Comparison of ENCODE assay signal across 8 cellular contexts in genomic region chr15:82749951-82750830, GRCh38. TPM values are rescaled to one million over a fixed set of nuclear protein-coding genes. Genes with fewer than 3 reads are reported as not detected.
DNase-seq lines count a peak whose midpoint lies in the region; ATAC-seq and TF ChIP-seq lines count a peak whose summit lies in the region.

No MANE protein-coding gene starts in this region.

- H3K36me3 ChIP-seq in mucosa of descending colon (ENCODE audit: low read depth), result no peaks in the 10 kb centered on the region

- H3K36me3 Mint-ChIP-seq in IgD-negative memory B cell, result peaks cover 5% of the 10 kb centered on the region

- peak overlapping the region; percentile 89 to 100 (median 98) for H3K4me3 Mint-ChIP-seq in IgD-negative memory B cell

- H3K4me1 ChIP-seq in mucosa of descending colon (ENCODE audit: low read depth), result peaks cover 11% of the 10 kb centered on the region

- ATAC-seq in GM21529 (IDR thresholded peaks at IDR 0.05; ENCODE audit: unreplicated experiment), result peak; percentile 93
- ATAC-seq in mucosa of descending colon, result peak; percentile 99

- intact Hi-C loops in mucosa of descending colon (cut with DNase I, micrococcal nuclease), result no loop called here

- DNase-seq in DMS114 treated with DMSO at 0.1 percent for 48 hours (lab: John Stamatoyannopoulos, UW; ENCODE audit: unreplicated experiment) (peak; percentile 96), OCI-M1 (lab: John Stamatoyannopoulos, UW) (peak; percentile 96), activated T-cell treated with anti-CD3 and anti-CD28 coated beads for 48 hours (ENCODE audit: low read depth) (peak; percentile 83), epithelial cell of prostate (ENCODE audit: low read depth, low spot score) (peak; percentile 62), mucosa of descending colon (peak; percentile 91 to 95 (median 93))
- peak; percentile 56 to 70 for DNase-seq in stimulated activated CD8-positive, alpha-beta memory T cell treated with anti-CD3 and anti-CD28 coated beads, Interleukin-4, amount 100 ng/mL, for 1 hour (ENCODE audit: low read depth in 2 of 2, low spot score in 1 of 2)

- no peaks in the 10 kb centered on the region for H3K9me3 Mint-ChIP-seq in IgD-negative memory B cell

- H3K27me3 Mint-ChIP-seq in IgD-negative memory B cell, result no peaks in the 10 kb centered on the region

- H3K27ac Mint-ChIP-seq in IgD-negative memory B cell, result peak overlapping the region; percentile 25 to 96 (median 86)

- H3K27ac ChIP-seq in epithelial cell of prostate, result peak overlapping the region; percentile 85

- H3K4me3 ChIP-seq in mucosa of descending colon, result peak overlapping the region; percentile 64

- H3K9me3 ChIP-seq in mucosa of descending colon, result no peaks in the 10 kb centered on the region

- TF ChIP-seq CTCF in mucosa of descending colon (IDR thresholded peaks at IDR 0.05), result no peak

- peaks cover 30 to 34% (median 31%) of the 10 kb centered on the region in 3 donors for H3K4me1 Mint-ChIP-seq in IgD-negative memory B cell

RNA-seq across cellular contexts. Expression of gene AP3B2, which starts 40.5 kb away (rescaled TPM):
- 0.35 TPM for polyA plus RNA-seq in IgD-negative memory B cell
- 1 to 10 TPM in 2 of 3 donors, under 1 TPM in 1; 0.67 to 5.4 (median 1.9) TPM for total RNA-seq in mucosa of descending colon

RNA-seq across cellular contexts. Expression of gene FSD2, which starts 55.7 kb away (rescaled TPM):
- polyA plus RNA-seq in IgD-negative memory B cell, result 0.09 TPM
- total RNA-seq in mucosa of descending colon, result not detected

RNA-seq across cellular contexts. Expression of gene WHAMM, which starts 59.2 kb away (rescaled TPM):
- 3.4 TPM for polyA plus RNA-seq in IgD-negative memory B cell
- 10 to 100 TPM; 10.8 to 13.2 (median 11.4) TPM for total RNA-seq in mucosa of descending colon

Comparison
In these comparisons a context has a peak if more than half of its experiments do, and no peak if none do; other contexts are left out.
1. Peak in every context shown above with its lines: DNase-seq, ATAC-seq, H3K4me3 ChIP-seq and H3K27ac ChIP-seq.